Comparison of ENCODE assay signal across 9 cellular contexts in the genomic region with DNA sequence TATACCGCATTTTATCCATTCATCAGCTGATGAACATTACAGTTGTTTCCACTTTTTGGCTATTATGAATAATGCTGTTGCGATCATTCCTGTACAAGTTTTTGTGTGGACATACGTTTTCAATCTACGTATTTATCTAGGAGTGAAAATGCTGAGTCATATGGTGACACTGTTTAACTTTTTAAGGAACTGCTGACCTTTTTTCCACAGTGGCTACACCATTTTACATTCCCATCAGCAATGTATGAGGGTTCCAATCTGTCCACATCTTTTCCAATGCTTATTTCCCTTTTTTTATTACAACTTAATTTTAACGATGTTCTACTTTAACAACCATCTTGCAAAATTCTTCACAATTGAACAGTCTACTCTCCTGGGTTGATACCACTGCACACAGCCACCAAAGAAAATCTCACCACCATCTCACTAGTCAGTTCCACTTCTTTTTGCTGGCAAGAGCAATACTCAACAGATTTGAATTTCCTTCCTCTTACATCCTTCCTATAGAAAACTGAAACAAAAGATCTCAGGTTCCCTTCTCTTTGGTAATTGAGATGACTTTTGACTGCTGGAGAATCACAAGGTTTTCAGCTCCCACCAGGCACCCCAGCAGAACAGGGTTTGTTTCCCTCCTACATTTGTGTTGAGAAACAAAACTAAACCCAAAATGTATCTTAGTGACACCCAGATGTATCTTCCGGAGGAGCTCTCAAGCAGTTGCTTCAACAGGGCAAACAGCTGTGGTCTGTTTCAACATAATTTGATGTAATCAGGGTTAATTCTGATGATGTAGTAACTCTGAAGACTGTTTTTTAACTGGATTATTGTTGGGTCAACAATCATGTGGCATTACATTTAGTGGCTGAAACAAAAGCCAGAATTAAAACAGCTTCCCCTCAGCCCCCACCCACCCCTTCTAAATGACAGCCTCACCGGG. TPM values are rescaled to one million over a fixed set of nuclear protein-coding genes. Genes with fewer than 3 reads are reported as not detected.
DNase-seq lines count a peak whose midpoint lies in the region; ATAC-seq and FAIRE-seq lines count a peak whose summit lies in the region.
"Had no signal": no experiment of that assay in that cellular context is flagged by ENCODE, and none has a peak within 500 bp of the region (broad histone marks: within the 10 kb centered on the region; RNA-seq: fewer than 3 reads in every experiment).

No MANE protein-coding gene starts in this region.

- WGBS in right cardiac atrium, result 67% methylated on average over 7 of the region's 7 CpGs

- H3K4me1 ChIP-seq in mucosa of rectum (ENCODE audit: control insufficient read depth in 2 of 2, insufficient read depth in 2 of 2, low read length in 2 of 2), result peaks cover 10 to 14% of the 10 kb centered on the region in 2 donors
- H3K4me1 ChIP-seq in right cardiac atrium (ENCODE audit: control insufficient read depth, insufficient read depth, low read length), result no peaks in the 10 kb centered on the region

- H3K4me3 ChIP-seq in mucosa of rectum (ENCODE audit: low read length in 2 of 2) (no peak overlapping the region), right cardiac atrium (ENCODE audit: low read length) (no peak overlapping the region)
- H3K4me3 ChIP-seq: lung had no signal

- no peaks in the 10 kb centered on the region for H3K9me3 ChIP-seq in mucosa of rectum (ENCODE audit: control insufficient read depth in 2 of 2, low read length in 2 of 2)
- H3K9me3 ChIP-seq in right cardiac atrium (ENCODE audit: control insufficient read depth, low read length), result no peaks in the 10 kb centered on the region

- peak; percentile 71 for FAIRE-seq in GM18507 (lab: Jason Lieb, UNC)

- peak; percentile 34 for ATAC-seq in HG03045 (IDR thresholded peaks at IDR 0.05; ENCODE audit: unreplicated experiment)
- no peak for ATAC-seq in HG03139 (IDR thresholded peaks at IDR 0.05; ENCODE audit: unreplicated experiment)
- ATAC-seq in right cardiac atrium, result no peak

- peaks cover 60% of the 10 kb centered on the region for H3K4me1 Mint-ChIP-seq in T-helper 1 cell treated with Interleukin-12 subunit alpha and Interleukin-12 subunit beta and Interleukin-4 antibody, amounts not matched to agents 30 μg/mL and 1 μg/mL, for 36 hours (ENCODE audit: low read depth)

- H3K27ac ChIP-seq in mucosa of rectum (ENCODE audit: low read depth in 2 of 2, low read length in 2 of 2), result peak overlapping the region; percentile 3 to 41
- H3K27ac ChIP-seq in right cardiac atrium (ENCODE audit: low read length), result no peak overlapping the region

- DNase-seq in GM18507 (ENCODE audit: extremely low spot score, insufficient read length, low read depth) (no peak), NCI-H1694 (lab: John Stamatoyannopoulos, UW) (no peak), NCI-H524 (lab: John Stamatoyannopoulos, UW) (no peak), right cardiac atrium (no peak)

- H3K27me3 ChIP-seq in mucosa of rectum (ENCODE audit: control insufficient read depth in 2 of 2, insufficient read depth in 2 of 2, low read length in 2 of 2) (no peaks in the 10 kb centered on the region), right cardiac atrium (ENCODE audit: control insufficient read depth, insufficient read depth) (no peaks in the 10 kb centered on the region)

- peaks cover 11% of the 10 kb centered on the region for H3K36me3 Mint-ChIP-seq in T-helper 1 cell treated with Interleukin-12 subunit alpha and Interleukin-12 subunit beta and Interleukin-4 antibody, amounts not matched to agents 30 μg/mL and 1 μg/mL, for 36 hours (ENCODE audit: low read depth)

- peak overlapping the region; percentile 88 for H3K27ac Mint-ChIP-seq in T-helper 1 cell treated with Interleukin-12 subunit alpha and Interleukin-12 subunit beta and Interleukin-4 antibody, amounts not matched to agents 30 μg/mL and 1 μg/mL, for 36 hours

- H3K4me3 Mint-ChIP-seq in T-helper 1 cell treated with Interleukin-12 subunit alpha and Interleukin-12 subunit beta and Interleukin-4 antibody, amounts not matched to agents 30 μg/mL and 1 μg/mL, for 36 hours, result peak overlapping the region; percentile 70

- H3K9me3 Mint-ChIP-seq in T-helper 1 cell treated with Interleukin-12 subunit alpha and Interleukin-12 subunit beta and Interleukin-4 antibody, amounts not matched to agents 30 μg/mL and 1 μg/mL, for 36 hours, result no peaks in the 10 kb centered on the region

- intact Hi-C loops in right cardiac atrium (cut with DNase I), result loop anchor here in 3 of 4 donors (5.0 to 10.0 kb wide), 2 partner anchors 140 to 197 kb away; no protein-coding TSS in a partner anchor

- peaks cover 8% of the 10 kb centered on the region for H3K27me3 Mint-ChIP-seq in T-helper 1 cell treated with Interleukin-12 subunit alpha and Interleukin-12 subunit beta and Interleukin-4 antibody, amounts not matched to agents 30 μg/mL and 1 μg/mL, for 36 hours (ENCODE audit: low read depth)

- H3K9ac ChIP-seq in mucosa of rectum (ENCODE audit: low read depth in 1 of 2, low read length in 2 of 2), result no peak overlapping the region

- H3K36me3 ChIP-seq in mucosa of rectum (ENCODE audit: control insufficient read depth in 2 of 2, insufficient read depth in 2 of 2, low read length in 2 of 2), result no peaks in the 10 kb centered on the region

RNA-seq across cellular contexts. Expression of a gene that starts 7.0 kb away (rescaled TPM):
- total RNA-seq in right cardiac atrium, result 10 to 100 TPM; 16.9 to 37.3 (median 24.3) TPM
- polyA plus RNA-seq in right cardiac atrium, result 7.5 TPM
